ENCODE assay signal across 16 cellular contexts in genomic region chrX:925652-926061, GRCh38.
DNase-seq lines count a peak whose midpoint lies in the region; ATAC-seq and TF ChIP-seq lines count a peak whose summit lies in the region.
"Had no signal": no experiment of that assay in that cellular context is flagged by ENCODE, and none has a peak within 500 bp of the region (broad histone marks: within the 10 kb centered on the region; RNA-seq: fewer than 3 reads in every experiment).

No MANE protein-coding gene starts in this region.

- no peaks in the 10 kb centered on the region for H3K4me1 ChIP-seq in lung (ENCODE audit: control insufficient read depth in 2 of 2, insufficient read depth in 2 of 2, low read length in 2 of 2)
- H3K4me1 ChIP-seq: BLaER1, Caco-2 had no signal

- no peak overlapping the region for H3K27ac ChIP-seq in lung (ENCODE audit: low read depth in 1 of 2, low read length in 1 of 2)
- H3K27ac ChIP-seq: BLaER1, HL-60 had no signal

- H3K36me3 ChIP-seq in lung (ENCODE audit: control insufficient read depth in 2 of 2, insufficient read depth in 2 of 2, low read length in 2 of 2): no peaks in the 10 kb centered on the region
- H3K36me3 ChIP-seq: BLaER1 had no signal

- no peaks in the 10 kb centered on the region for H3K27me3 Mint-ChIP-seq in activated CD4-positive, alpha-beta T cell treated with anti-CD3 and anti-CD28 coated beads, Interleukin-2, amount 10 ng/mL, durations not matched to agents 24 days and 14 days
- no peaks in the 10 kb centered on the region for H3K27me3 Mint-ChIP-seq in activated T-helper 2 cell treated with anti-CD3 and anti-CD28 coated beads, Interferon-gamma antibody, Interleukin-2, Interleukin-4, amounts not matched to agents 10 μg/mL and 5 μg/mL and 100 μg/mL, durations not matched to agents 14 hours and 24 hours and 36 hours (ENCODE audit: low read depth)
- peaks cover 9% of the 10 kb centered on the region for H3K27me3 Mint-ChIP-seq in type B pancreatic cell
- H3K27me3 Mint-ChIP-seq: CD8-positive, alpha-beta memory T cell had no signal

- peak; percentile 48 for DNase-seq in activated CD4-positive, alpha-beta T cell treated with anti-CD3 and anti-CD28 coated beads, Interleukin-2, amount 10 ng/mL, durations not matched to agents 24 days and 14 days
- DNase-seq in activated CD4-positive, alpha-beta T cell treated with anti-CD3 and anti-CD28 coated beads for 1 hour: no peak
- peak; percentile 5 for DNase-seq in activated T-helper 2 cell treated with anti-CD3 and anti-CD28 coated beads, Interferon-gamma antibody, Interleukin-2, Interleukin-4, amounts not matched to agents 10 μg/mL and 5 μg/mL and 100 μg/mL, durations not matched to agents 14 hours and 24 hours and 36 hours (ENCODE audit: low spot score)
- DNase-seq in lung (ENCODE audit: low spot score) (peak; percentile 11), type B pancreatic cell (ENCODE audit: extremely low spot score, unreplicated experiment) (peak; percentile 37), cerebellar nuclear complex (lab: John Stamatoyannopoulos, UW) (no peak), NAMALWA (ENCODE audit: low spot score) (no peak)
- DNase-seq: 8988T; AML-193; Caco-2; CD8-positive, alpha-beta memory T cell; GF-D8 had no signal

- H3K4me3 ChIP-seq in lung: no peak overlapping the region
- H3K4me3 ChIP-seq: BLaER1 had no signal

- ATAC-seq in lung (ENCODE audit: insufficient read depth, low FRiP score) (no peak), GM18873 (IDR thresholded peaks at IDR 0.05; ENCODE audit: low FRiP score, unreplicated experiment) (no peak)
- ATAC-seq: HCT116 had no signal

- H3K9me3 Mint-ChIP-seq in activated CD4-positive, alpha-beta T cell treated with anti-CD3 and anti-CD28 coated beads, Interleukin-2, amount 10 ng/mL, durations not matched to agents 24 days and 14 days: no peaks in the 10 kb centered on the region
- peaks cover 6% of the 10 kb centered on the region for H3K9me3 Mint-ChIP-seq in activated T-helper 2 cell treated with anti-CD3 and anti-CD28 coated beads, Interferon-gamma antibody, Interleukin-2, Interleukin-4, amounts not matched to agents 10 μg/mL and 5 μg/mL and 100 μg/mL, durations not matched to agents 14 hours and 24 hours and 36 hours
- no peaks in the 10 kb centered on the region for H3K9me3 Mint-ChIP-seq in type B pancreatic cell
- H3K9me3 Mint-ChIP-seq: CD8-positive, alpha-beta memory T cell had no signal

- peaks cover 0 to 8% of the 10 kb centered on the region in 2 donors for H3K9me3 ChIP-seq in lung (ENCODE audit: control insufficient read depth in 2 of 2, insufficient read depth in 1 of 2, low read length in 1 of 2)
- H3K9me3 ChIP-seq: BLaER1 had no signal

- H3K27me3 ChIP-seq in lung (ENCODE audit: control insufficient read depth, insufficient read depth): no peaks in the 10 kb centered on the region
- H3K27me3 ChIP-seq: BLaER1 had no signal

- H3K27ac Mint-ChIP-seq in activated CD4-positive, alpha-beta T cell treated with anti-CD3 and anti-CD28 coated beads, Interleukin-2, amount 10 ng/mL, durations not matched to agents 24 days and 14 days: no peak overlapping the region
- no peak overlapping the region for H3K27ac Mint-ChIP-seq in activated T-helper 2 cell treated with anti-CD3 and anti-CD28 coated beads, Interferon-gamma antibody, Interleukin-2, Interleukin-4, amounts not matched to agents 10 μg/mL and 5 μg/mL and 100 μg/mL, durations not matched to agents 14 hours and 24 hours and 36 hours
- no peak overlapping the region for H3K27ac Mint-ChIP-seq in type B pancreatic cell
- H3K27ac Mint-ChIP-seq: CD8-positive, alpha-beta memory T cell had no signal

- 83 to 90% methylated on average over 6 of the region's 6 CpGs for WGBS in lung, 2 donors

- TF ChIP-seq CTCF in lung (IDR thresholded peaks at IDR 0.05; ENCODE audit: control extremely low read depth, extremely low read depth): no peak
- TF ChIP-seq CTCF in type B pancreatic cell (conservative IDR thresholded peaks at IDR 0.05): no peak

- H3K36me3 Mint-ChIP-seq in activated CD4-positive, alpha-beta T cell treated with anti-CD3 and anti-CD28 coated beads, Interleukin-2, amount 10 ng/mL, durations not matched to agents 24 days and 14 days (ENCODE audit: low read depth): no peaks in the 10 kb centered on the region
- no peaks in the 10 kb centered on the region for H3K36me3 Mint-ChIP-seq in activated T-helper 2 cell treated with anti-CD3 and anti-CD28 coated beads, Interferon-gamma antibody, Interleukin-2, Interleukin-4, amounts not matched to agents 10 μg/mL and 5 μg/mL and 100 μg/mL, durations not matched to agents 14 hours and 24 hours and 36 hours (ENCODE audit: low read depth)
- H3K36me3 Mint-ChIP-seq in type B pancreatic cell: no peaks in the 10 kb centered on the region
- H3K36me3 Mint-ChIP-seq: CD8-positive, alpha-beta memory T cell had no signal

- no peak overlapping the region for H3K4me3 Mint-ChIP-seq in activated CD4-positive, alpha-beta T cell treated with anti-CD3 and anti-CD28 coated beads, Interleukin-2, amount 10 ng/mL, durations not matched to agents 24 days and 14 days
- no peak overlapping the region for H3K4me3 Mint-ChIP-seq in activated T-helper 2 cell treated with anti-CD3 and anti-CD28 coated beads, Interferon-gamma antibody, Interleukin-2, Interleukin-4, amounts not matched to agents 10 μg/mL and 5 μg/mL and 100 μg/mL, durations not matched to agents 14 hours and 24 hours and 36 hours (ENCODE audit: low read depth)
- H3K4me3 Mint-ChIP-seq in type B pancreatic cell: no peak overlapping the region
- H3K4me3 Mint-ChIP-seq: CD8-positive, alpha-beta memory T cell had no signal

- intact Hi-C loops in activated CD4-positive, alpha-beta T cell treated with anti-CD3 and anti-CD28 coated beads, Interleukin-2, amount 10 ng/mL, durations not matched to agents 24 days and 14 days (cut with micrococcal nuclease): no loop called here
- intact Hi-C loops in activated T-helper 2 cell treated with anti-CD3 and anti-CD28 coated beads, Interferon-gamma antibody, Interleukin-2, Interleukin-4, amounts not matched to agents 10 μg/mL and 5 μg/mL and 100 μg/mL, durations not matched to agents 14 hours and 24 hours and 36 hours (cut with micrococcal nuclease): no loop called here

- H3K4me1 Mint-ChIP-seq in activated CD4-positive, alpha-beta T cell treated with anti-CD3 and anti-CD28 coated beads, Interleukin-2, amount 10 ng/mL, durations not matched to agents 24 days and 14 days: no peaks in the 10 kb centered on the region
- no peaks in the 10 kb centered on the region for H3K4me1 Mint-ChIP-seq in activated T-helper 2 cell treated with anti-CD3 and anti-CD28 coated beads, Interferon-gamma antibody, Interleukin-2, Interleukin-4, amounts not matched to agents 10 μg/mL and 5 μg/mL and 100 μg/mL, durations not matched to agents 14 hours and 24 hours and 36 hours (ENCODE audit: low read depth)
- no peaks in the 10 kb centered on the region for H3K4me1 Mint-ChIP-seq in type B pancreatic cell (ENCODE audit: unreplicated experiment)
- H3K4me1 Mint-ChIP-seq: CD8-positive, alpha-beta memory T cell had no signal

Comparison
In these comparisons a context has a peak if more than half of its experiments do, and no peak if none do; other contexts are left out.
1. DNase-seq: peak in activated CD4-positive, alpha-beta T cell treated with anti-CD3 and anti-CD28 coated beads, Interleukin-2, amount 10 ng/mL, durations not matched to agents 24 days and 14 days (single experiment), activated T-helper 2 cell treated with anti-CD3 and anti-CD28 coated beads, Interferon-gamma antibody, Interleukin-2, Interleukin-4, amounts not matched to agents 10 μg/mL and 5 μg/mL and 100 μg/mL, durations not matched to agents 14 hours and 24 hours and 36 hours (single experiment), lung (single experiment) and type B pancreatic cell (single experiment); none in activated CD4-positive, alpha-beta T cell treated with anti-CD3 and anti-CD28 coated beads for 1 hour (single experiment), cerebellar nuclear complex (0 of 2) and NAMALWA (single experiment).